In the genomic region with DNA sequence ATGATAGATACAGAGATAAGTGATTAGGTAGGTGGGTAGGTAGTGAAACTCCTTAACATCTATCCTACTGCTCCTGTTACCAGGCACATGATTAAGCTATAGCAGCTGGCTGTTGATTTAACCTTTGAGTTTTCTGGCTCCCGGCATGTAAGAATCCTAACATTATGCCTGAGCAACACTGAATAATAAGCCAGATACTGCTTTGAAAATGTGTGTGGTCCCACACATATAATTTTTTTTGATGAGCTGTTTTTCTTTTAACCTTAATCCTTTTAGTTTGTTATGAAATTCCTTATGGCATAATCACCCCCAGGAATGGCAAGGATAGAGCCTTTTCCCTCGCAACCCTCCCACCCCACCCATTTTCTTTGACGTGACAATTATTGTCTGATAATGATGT, we compare ENCODE assay signal across 14 cellular contexts.
DNase-seq lines count a peak whose midpoint lies in the region; ATAC-seq and TF ChIP-seq lines count a peak whose summit lies in the region.
"Had no signal": no experiment of that assay in that cellular context is flagged by ENCODE, and none has a peak within 500 bp of the region (broad histone marks: within the 10 kb centered on the region; RNA-seq: fewer than 3 reads in every experiment).

No MANE protein-coding gene starts in this region.

- H3K4me1 ChIP-seq in ACC112 (ENCODE audit: control insufficient read depth, insufficient read depth, low read length, unreplicated experiment) (peaks cover 50% of the 10 kb centered on the region), Peyer's patch (peaks cover 0 to 32% (median 2%) of the 10 kb centered on the region in 4 donors), ovary (ENCODE audit: insufficient read depth) (no peaks in the 10 kb centered on the region)

- in situ Hi-C loops in SK-MEL-5 (cut with HindIII; ENCODE audit: low pct_unique_long_range_greater_than_20kb, low sequenced_read_pairs): no loop called here

- H3K27me3 ChIP-seq in ACC112 (ENCODE audit: insufficient read depth, low read length) (no peaks in the 10 kb centered on the region), Peyer's patch (no peaks in the 10 kb centered on the region), ovary (no peaks in the 10 kb centered on the region)
- H3K27me3 ChIP-seq: ascending aorta, neutrophil, vagina had no signal

- ATAC-seq in natural killer cell: no peak

- H3K4me3 ChIP-seq in ACC112 (ENCODE audit: low read depth, low read length): peak overlapping the region; percentile 49; the same call in 1 of the 2 replicates
- H3K4me3 ChIP-seq in Peyer's patch: no peak overlapping the region
- no peak overlapping the region for H3K4me3 ChIP-seq in ovary
- H3K4me3 ChIP-seq: ascending aorta, vagina had no signal

- no peaks in the 10 kb centered on the region for H3K36me3 ChIP-seq in ACC112 (ENCODE audit: insufficient read depth, low read length)
- no peaks in the 10 kb centered on the region for H3K36me3 ChIP-seq in Peyer's patch
- H3K36me3 ChIP-seq in ovary: no peaks in the 10 kb centered on the region
- H3K36me3 ChIP-seq: ascending aorta, neutrophil, vagina had no signal

- H3K9me3 ChIP-seq in Peyer's patch (no peaks in the 10 kb centered on the region), ovary (no peaks in the 10 kb centered on the region)
- H3K9me3 ChIP-seq: ascending aorta, neutrophil, vagina had no signal

- WGBS in ovary, 3 donors: 5 to 16% (median 13%) methylated on average over 3 of the region's 3 CpGs

- H3K79me2 ChIP-seq in ACC112 (ENCODE audit: control insufficient read depth, insufficient read depth, low read length, unreplicated experiment): no peaks in the 10 kb centered on the region

- TF ChIP-seq POLR2A in Peyer's patch (IDR thresholded peaks at IDR 0.05): no peak
- TF ChIP-seq POLR2A in ovary (IDR thresholded peaks at IDR 0.05): no peak

- H3K27me3 Mint-ChIP-seq in HFFc6 (ENCODE audit: insufficient read depth): peaks cover 1% of the 10 kb centered on the region; the same call in 1 of the 2 replicates
- H3K27me3 Mint-ChIP-seq in natural killer cell (ENCODE audit: low read depth in 2 of 2): peaks cover 5 to 7% of the 10 kb centered on the region in 2 donors

- DNase-seq in HFFc6 (peak; percentile 69), SK-MEL-5 (ENCODE audit: low read depth, low spot score) (peak; percentile 28), iris pigment epithelial cell (ENCODE audit: low read depth) (peak; percentile 64), SW480 (ENCODE audit: low spot score) (no peak), Peyer's patch (no peak), natural killer cell (no peak), ovary (no peak)
- DNase-seq: DMS79, head of caudate nucleus, NCI-H1436 had no signal

- H3K4me3 Mint-ChIP-seq in HFFc6 (peak overlapping the region; percentile 79), natural killer cell (no peak overlapping the region)

- H3K27ac ChIP-seq in ACC112 (ENCODE audit: low read depth, low read length): peak overlapping the region; percentile 58
- no peak overlapping the region for H3K27ac ChIP-seq in Peyer's patch
- no peak overlapping the region for H3K27ac ChIP-seq in ovary
- H3K27ac ChIP-seq: ascending aorta, neutrophil, vagina had no signal

- TF ChIP-seq EP300 in ovary (IDR thresholded peaks at IDR 0.05): no peak

- H2AFZ ChIP-seq in ACC112 (ENCODE audit: low read length, unreplicated experiment): peak overlapping the region; percentile 78

- peak overlapping the region; percentile 83 for H3K27ac Mint-ChIP-seq in HFFc6
- no peak overlapping the region for H3K27ac Mint-ChIP-seq in natural killer cell

- no peaks in the 10 kb centered on the region for H3K36me3 Mint-ChIP-seq in HFFc6 (ENCODE audit: low read depth)
- H3K36me3 Mint-ChIP-seq in natural killer cell: no peaks in the 10 kb centered on the region

- intact Hi-C loops in natural killer cell (cut with micrococcal nuclease) (no loop called here), ovary (cut with DNase I) (no loop called here)

- TF ChIP-seq CTCF in HFFc6 (IDR thresholded peaks at IDR 0.05) (no peak), Peyer's patch (IDR thresholded peaks at IDR 0.05) (no peak), natural killer cell (IDR thresholded peaks at IDR 0.05) (no peak), ovary (IDR thresholded peaks at IDR 0.05) (no peak)

- H3K4me1 Mint-ChIP-seq in HFFc6 (ENCODE audit: low read depth) (peaks cover 100% of the 10 kb centered on the region), natural killer cell (no peaks in the 10 kb centered on the region)

- H3K9me3 Mint-ChIP-seq in HFFc6: no peaks in the 10 kb centered on the region
- no peaks in the 10 kb centered on the region for H3K9me3 Mint-ChIP-seq in natural killer cell

Comparison
In these comparisons a context has a peak if more than half of its experiments do, and no peak if none do; other contexts are left out.
1. DNase-seq: peak in HFFc6 (single experiment), SK-MEL-5 (single experiment) and iris pigment epithelial cell (single experiment); none in SW480 (single experiment), Peyer's patch (0 of 3), natural killer cell (single experiment) and ovary (0 of 5).